In the genomic region with DNA sequence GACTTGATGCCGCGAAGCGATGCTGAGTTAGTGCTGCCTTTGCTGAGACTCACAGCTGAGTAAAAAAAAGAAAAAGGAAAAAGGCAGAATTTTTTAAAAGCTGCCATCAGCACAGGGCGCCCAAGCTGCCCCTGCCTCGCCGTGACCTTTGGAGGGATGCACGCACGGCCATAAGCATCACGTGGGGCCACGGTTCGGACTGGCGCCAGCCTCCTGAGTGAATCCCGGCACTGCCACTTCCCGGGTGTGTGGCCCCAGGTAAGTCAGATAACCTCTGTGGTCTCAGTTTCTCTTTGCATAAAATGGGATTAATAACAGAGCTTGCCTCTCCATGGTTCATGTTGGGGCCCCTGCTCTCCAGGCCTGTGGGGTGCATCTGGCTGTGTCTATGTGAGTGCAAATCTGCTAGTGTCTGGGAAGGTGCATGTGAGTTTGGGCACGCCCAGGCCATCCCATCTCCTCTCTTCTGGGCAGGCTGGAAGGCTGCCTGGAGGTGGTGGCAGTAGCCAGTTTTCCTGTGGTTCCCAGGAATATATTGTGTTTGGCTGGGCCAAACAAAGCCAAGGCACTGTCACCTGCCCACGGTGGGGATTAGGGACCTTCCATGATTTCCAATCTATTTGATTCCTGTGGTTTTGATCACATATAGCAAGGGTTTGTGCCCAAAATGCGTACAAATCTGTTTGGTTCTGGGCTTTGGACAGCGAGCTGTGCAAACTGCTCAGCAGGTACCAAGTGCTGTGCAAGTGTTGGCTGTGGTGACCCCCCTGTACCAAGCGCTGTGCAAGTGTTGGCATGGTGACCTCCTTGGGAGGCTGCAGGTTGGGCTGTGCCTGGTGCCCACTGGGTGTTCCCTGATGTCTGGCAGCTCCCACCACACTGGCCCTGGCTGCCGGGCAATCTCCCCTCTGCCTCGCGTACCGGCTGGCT, we compare ENCODE assay signal across 23 cellular contexts. TPM values are rescaled to one million over a fixed set of nuclear protein-coding genes. Genes with fewer than 3 reads are reported as not detected.
DNase-seq lines count a peak whose midpoint lies in the region; TF ChIP-seq lines count a peak whose summit lies in the region.
"Had no signal": no experiment of that assay in that cellular context is flagged by ENCODE, and none has a peak within 500 bp of the region (broad histone marks: within the 10 kb centered on the region; RNA-seq: fewer than 3 reads in every experiment).

No MANE protein-coding gene starts in this region.

- CTCF ChIA-PET in RWPE1 (lab: Yijun Ruan, JAX) = interaction anchor here (0.6 to 1.0 kb wide), 2 partner anchors 18 to 157 kb away, joined by 3 read pairs; no protein-coding TSS in a partner anchor

- H3K4ac ChIP-seq in mesenchymal stem cell (ENCODE audit: low read depth in 1 of 2, low read length in 2 of 2) = no peak overlapping the region

- H3K23ac ChIP-seq in mesenchymal stem cell (ENCODE audit: low read length in 2 of 2) = no peak overlapping the region

- peaks cover 3 to 20% of the 10 kb centered on the region in 2 experiments for H3K27me3 ChIP-seq in mesenchymal stem cell (ENCODE audit: control insufficient read depth in 1 of 2, insufficient read depth in 1 of 2, low read length in 2 of 2)
- H3K27me3 ChIP-seq in thymus (ENCODE audit: control insufficient read depth, insufficient read depth) = no peaks in the 10 kb centered on the region

- peak overlapping the region in 1 of 2 experiments; percentile 11 for H2BK12ac ChIP-seq in mesenchymal stem cell (ENCODE audit: low read length in 2 of 2)

- no peak overlapping the region for H2AK5ac ChIP-seq in mesenchymal stem cell (ENCODE audit: low read length, severe bottlenecking)

- peak overlapping the region; percentile 17 for H2BK15ac ChIP-seq in mesenchymal stem cell (ENCODE audit: low read depth, poor library complexity, severe bottlenecking)

- H2BK120ac ChIP-seq in mesenchymal stem cell (ENCODE audit: low read depth, low read length) = no peak overlapping the region

- no peak overlapping the region for H3K9ac ChIP-seq in mesenchymal stem cell (ENCODE audit: low read length)
- H3K9ac ChIP-seq: GM23248 had no signal

- POLR2A ChIA-PET in RWPE1 (lab: Yijun Ruan, JAX; ENCODE audit: low non-redundant PET) = no interaction called here

- WGBS in mesenchymal stem cell = 92% methylated on average over 23 of the region's 23 CpGs
- 89% methylated on average over 23 of the region's 23 CpGs for WGBS in thymus

- no peaks in the 10 kb centered on the region for H3K79me1 ChIP-seq in mesenchymal stem cell (replicated peaks; ENCODE audit: low read length, poor library complexity, severe bottlenecking)

- H3K4me3 ChIP-seq in mesenchymal stem cell (ENCODE audit: insufficient read depth in 1 of 2, low read depth in 1 of 2, low read length in 2 of 2) (no peak overlapping the region), thymus (ENCODE audit: low read length) (no peak overlapping the region)
- H3K4me3 ChIP-seq: GM12878, GM23248, HAP-1 had no signal

- H3K27ac ChIP-seq in C4-2B (peak overlapping the region; percentile 78; the same call in 1 of the 2 replicates), RWPE1 (peak overlapping the region; percentile 3; the same call in 1 of the 2 replicates), mesenchymal stem cell (ENCODE audit: low read length, poor library complexity, severe bottlenecking) (no peak overlapping the region), thymus (ENCODE audit: low read depth) (peak overlapping the region; percentile 42)
- H3K27ac ChIP-seq: GM23248 had no signal

- H3K36me3 ChIP-seq in mesenchymal stem cell (ENCODE audit: control insufficient read depth in 1 of 2, insufficient read depth in 2 of 2, low read depth in 1 of 2, low read length in 2 of 2) (no peaks in the 10 kb centered on the region), thymus (ENCODE audit: control insufficient read depth, insufficient read depth) (no peaks in the 10 kb centered on the region)
- H3K36me3 ChIP-seq: HAP-1 had no signal

- no peak overlapping the region for H2BK5ac ChIP-seq in mesenchymal stem cell (ENCODE audit: low read depth, low read length, poor library complexity, severe bottlenecking)

- no peak for DNase-seq in RWPE1 (ENCODE audit: low spot score)
- DNase-seq in mesenchymal stem cell = no peak
- no peak for DNase-seq in DMS 273 (lab: John Stamatoyannopoulos, UW; ENCODE audit: unreplicated experiment)
- no peak for DNase-seq in COR-L47 (lab: John Stamatoyannopoulos, UW)
- DNase-seq in activated CD8-positive, alpha-beta memory T cell treated with anti-CD3 and anti-CD28 coated beads for 24 hours = no peak
- DNase-seq in NCI-H2227 (lab: John Stamatoyannopoulos, UW; ENCODE audit: unreplicated experiment) = no peak
- DNase-seq: ACHN, DMS 273 treated with DMSO at 0.1 percent for 48 hours, DND-41, GM23248, KBM-7, NCI-H1092, NCI-H1436 treated with DMSO at 0.1 percent for 48 hours, NCI-H2029, NCI-H226, NCI-H510A treated with DMSO at 0.1 percent for 48 hours, NCI-H774, SHP77, SW 1271 had no signal

- peak overlapping the region; percentile 5 for H4K91ac ChIP-seq in mesenchymal stem cell (ENCODE audit: low read length)

- peak overlapping the region in 1 of 2 experiments; percentile 85 for H3K14ac ChIP-seq in mesenchymal stem cell (ENCODE audit: low read length in 2 of 2)

- H2AFZ ChIP-seq in mesenchymal stem cell (ENCODE audit: low read depth, low read length) = no peak overlapping the region
- H2AFZ ChIP-seq: GM23248 had no signal

- H3K4me1 ChIP-seq in mesenchymal stem cell (ENCODE audit: control insufficient read depth, insufficient read depth, low read depth, low read length) (peaks cover 22% of the 10 kb centered on the region), thymus (ENCODE audit: control insufficient read depth, insufficient read depth, low read length) (peaks cover 33% of the 10 kb centered on the region)
- H3K4me1 ChIP-seq: HAP-1 had no signal

- H3K9me3 ChIP-seq in mesenchymal stem cell (ENCODE audit: control insufficient read depth, low read length) (peaks cover 9% of the 10 kb centered on the region), thymus (ENCODE audit: control insufficient read depth) (peaks cover 4% of the 10 kb centered on the region)
- H3K9me3 ChIP-seq: HAP-1 had no signal

- TF ChIP-seq CTCF in C4-2B (conservative IDR thresholded peaks at IDR 0.05) (no peak), RWPE1 (conservative IDR thresholded peaks at IDR 0.05; ENCODE audit: low read depth) (no peak)

- H4K8ac ChIP-seq in mesenchymal stem cell (ENCODE audit: low read length) = no peak overlapping the region

- H3K18ac ChIP-seq in mesenchymal stem cell (ENCODE audit: low read depth in 1 of 2, low read length in 2 of 2) = no peak overlapping the region

- H3K4me2 ChIP-seq in mesenchymal stem cell (ENCODE audit: low read length, poor library complexity, severe bottlenecking) = no peak overlapping the region

RNA-seq across cellular contexts. Expression of a gene that starts 43.5 kb away (rescaled TPM):
- polyA plus RNA-seq in mesenchymal stem cell (2013, experiment 1 of 2) = 120 TPM
- polyA plus RNA-seq in mesenchymal stem cell (2013, experiment 2 of 2) = 113 TPM
- 48.2 TPM for polyA plus RNA-seq in thymus
